ENCODE assay signal across 24 cellular contexts in the genomic region with DNA sequence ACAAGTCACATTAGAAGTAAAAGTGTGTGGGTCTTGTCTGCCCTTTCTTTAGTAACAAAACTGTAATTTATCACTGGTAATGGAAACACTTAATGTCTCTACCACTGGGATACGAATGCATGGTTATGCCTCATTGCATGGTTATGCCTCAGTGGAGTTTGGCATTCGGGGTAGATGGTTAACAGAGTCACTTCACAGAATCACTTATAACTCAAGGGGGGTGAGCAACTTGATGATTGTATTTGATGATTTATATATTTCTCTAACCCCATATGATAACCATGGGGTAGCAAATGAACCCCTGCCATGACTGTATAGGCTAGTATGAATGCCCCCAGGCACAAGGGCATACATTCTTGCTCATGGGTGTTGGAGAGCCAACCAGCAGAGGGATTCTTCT. TPM values are rescaled to one million over a fixed set of nuclear protein-coding genes. Genes with fewer than 3 reads are reported as not detected.
A peak's percentile ranks its signal among the peaks of the same experiment; 100 is the strongest.
DNase-seq lines count a peak whose midpoint lies in the region; ATAC-seq and TF ChIP-seq lines count a peak whose summit lies in the region.
"Had no signal": no experiment of that assay in that cellular context is flagged by ENCODE, and none has a peak within 500 bp of the region (broad histone marks: within the 10 kb centered on the region; RNA-seq: fewer than 3 reads in every experiment).

No MANE protein-coding gene starts in this region.

- no peak for TF ChIP-seq CTCF in GM12865 (IDR thresholded peaks at IDR 0.05; ENCODE audit: insufficient read depth, low read depth, low read length, missing control alignments)

- H3K9ac ChIP-seq in iPS-18a (ENCODE audit: low read length): no peak overlapping the region
- H3K9ac ChIP-seq: KMS-11 had no signal

- intact Hi-C loops in left cardiac atrium (cut with DNase I): no loop called here

- H3K9me3 ChIP-seq in iPS-18a (ENCODE audit: control insufficient read depth, low read depth, low read length): no peaks in the 10 kb centered on the region
- H3K9me3 ChIP-seq: gastroesophageal sphincter, tibial nerve had no signal

- H3K4me1 ChIP-seq in iPS-18a (ENCODE audit: control insufficient read depth, low read depth, low read length): peaks cover 10% of the 10 kb centered on the region

- DNase-seq in GM12865 (ENCODE audit: low read depth): peak; percentile 11
- peak; percentile 91 for DNase-seq in renal cortical epithelial cell (ENCODE audit: low read depth)
- DNase-seq in NCI-H82 (lab: John Stamatoyannopoulos, UW): no peak
- no peak for DNase-seq in left cardiac atrium
- no peak for DNase-seq in DMS114 treated with DMSO at 0.1 percent for 48 hours (lab: John Stamatoyannopoulos, UW; ENCODE audit: unreplicated experiment)
- DNase-seq: activated CD4-positive, alpha-beta T cell treated with anti-CD3 and anti-CD28 coated beads for 48 hours; activated CD8-positive, alpha-beta memory T cell treated with anti-CD3 and anti-CD28 coated beads, Interleukin-2, amount 50 U/mL, for 4 hours; activated effector memory CD4-positive, alpha-beta T cell treated with Interleukin-2 at 50 U/mL for 16 hours; AML-193; GF-D8; left ventricle myocardium superior; NCI-H1092; NCI-H2029; NCI-H526; stimulated activated CD4-positive, alpha-beta T cell treated with anti-CD3 and anti-CD28 coated beads, Interleukin-1b, Interleukin-23, amount 100 ng/mL, for 48 hours; stimulated activated naive CD4-positive, alpha-beta T cell treated with Interleukin-2 at 50 U/mL for 16 hours had no signal

- no peaks in the 10 kb centered on the region for H3K36me3 ChIP-seq in iPS-18a (ENCODE audit: control insufficient read depth, low read depth, low read length)
- H3K36me3 ChIP-seq: gastroesophageal sphincter, tibial nerve had no signal

- peaks cover 89% of the 10 kb centered on the region for H3K27me3 ChIP-seq in iPS-18a (ENCODE audit: control insufficient read depth, insufficient read depth, low read length)
- H3K27me3 ChIP-seq: gastroesophageal sphincter had no signal

- ATAC-seq in HG03175 (IDR thresholded peaks at IDR 0.05; ENCODE audit: unreplicated experiment) (peak; percentile 52), left cardiac atrium (no peak), HG03378 (IDR thresholded peaks at IDR 0.05; ENCODE audit: unreplicated experiment) (no peak)
- ATAC-seq: gastroesophageal sphincter, left ventricle myocardium superior had no signal

- no peak overlapping the region for H3K27ac ChIP-seq in iPS-18a (ENCODE audit: low read length)
- H3K27ac ChIP-seq: KMS-11, tibial nerve had no signal

- peak overlapping the region; percentile 84 for H3K4me3 ChIP-seq in GM12865 (ENCODE audit: low read depth, low read length)
- H3K4me3 ChIP-seq in iPS-18a (ENCODE audit: low read length): peak overlapping the region; percentile 76
- H3K4me3 ChIP-seq: tibial nerve had no signal

RNA-seq across cellular contexts. Expression of gene ARHGAP6, which starts 1.6 kb away (rescaled TPM):
- total RNA-seq in renal cortical epithelial cell: 3.1 and 9.4 TPM in 2 replicates
- 1 to 10 TPM; 5.6 to 5.9 TPM for total RNA-seq in left cardiac atrium
- total RNA-seq: OCI-LY7; T-helper 1 cell treated with Interleukin-12 subunit alpha and Interleukin-12 subunit beta and Interleukin-4 antibody, amounts not matched to agents 30 ng/mL and 1 ng/mL, for 36 hours had no signal

Comparison
In these comparisons a context has a peak if more than half of its experiments do, and no peak if none do; other contexts are left out.
1. DNase-seq: peak in GM12865 (single experiment) and renal cortical epithelial cell (single experiment); none in NCI-H82 (single experiment), left cardiac atrium (single experiment) and DMS114 treated with DMSO at 0.1 percent for 48 hours (single experiment).